Comparison of ENCODE assay signal across 30 cellular contexts in genomic region chr2:1440581-1440980, GRCh38. TPM values are rescaled to one million over a fixed set of nuclear protein-coding genes. Genes with fewer than 3 reads are reported as not detected.
"Had no signal": no experiment of that assay in that cellular context is flagged by ENCODE, and none has a peak within 500 bp of the region (broad histone marks: within the 10 kb centered on the region; RNA-seq: fewer than 3 reads in every experiment).

No MANE protein-coding gene starts in this region.

- H3K27ac Mint-ChIP-seq: activated CD4-positive, alpha-beta T cell treated with anti-CD3 and anti-CD28 coated beads, Interleukin-2, amount 10 ng/mL, durations not matched to agents 7 days and 5 days; activated CD8-positive, alpha-beta T cell treated with anti-CD3 and anti-CD28 coated beads, Interleukin-2, amount 10 ng/mL, durations not matched to agents 7 days and 5 days; activated naive CD4-positive, alpha-beta T cell treated with anti-CD3 and anti-CD28 coated beads, Interleukin-2, amount 50 U/mL, for 24 hours; activated naive CD8-positive, alpha-beta T cell treated with anti-CD3 and anti-CD28 coated beads, Interleukin-2, amount 10 ng/mL, durations not matched to agents 7 days and 5 days; activated T-cell treated with anti-CD3 and anti-CD28 coated beads, Interleukin-2, amount 50 U/mL, for 24 hours; activated T-helper 2 cell treated with anti-CD3 and anti-CD28 coated beads, Interferon-gamma antibody, Interleukin-2, Interleukin-4, amounts not matched to agents 10 μg/mL and 5 μg/mL and 100 μg/mL, durations not matched to agents 14 hours and 24 hours and 36 hours had no signal

- H3K9me3 ChIP-seq: ascending aorta, Peyer's patch had no signal

- DNase-seq: activated CD4-positive, alpha-beta T cell treated with anti-CD3 and anti-CD28 coated beads, Interleukin-2, amount 10 ng/mL, durations not matched to agents 7 days and 5 days; activated CD4-positive, alpha-beta T cell treated with anti-CD3 and anti-CD28 coated beads, Interleukin-2, amount 50 U/mL, for 48 hours; activated CD8-positive, alpha-beta T cell treated with anti-CD3 and anti-CD28 coated beads, Interleukin-2, amount 10 ng/mL, durations not matched to agents 7 days and 5 days; activated gamma-delta T cell; activated naive CD4-positive, alpha-beta T cell treated with Interleukin-2 at 50 U/mL for 16 hours; activated naive CD8-positive, alpha-beta T cell treated with anti-CD3 and anti-CD28 coated beads, Interleukin-2, amount 10 ng/mL, durations not matched to agents 7 days and 5 days; activated T-cell treated with anti-CD3 and anti-CD28 coated beads, Interleukin-2, amount 50 U/mL, for 24 hours; amygdala; NCI-H1105; NCI-H1417 treated with DMSO at 0.1 percent for 48 hours; NCI-H187 treated with DMSO at 0.1 percent for 48 hours; NCI-H2081; NCI-H226; NCI-H446 treated with DMSO at 0.1 percent for 48 hours; NCI-H524; NCI-H69; NK-92 treated with Interleukin-12 subunit alpha and Interleukin-12 subunit beta, amount 100 ng/mL, for 24 hours; PC-3; Peyer's patch; Right ventricle myocardium superior; RPMI8226; SW 1271; T-helper 1 cell; T-helper 2 cell; T-helper 9 cell; WERI-Rb-1 had no signal

- H3K27ac ChIP-seq: ascending aorta, Peyer's patch, WERI-Rb-1 had no signal

- H3K27me3 Mint-ChIP-seq: activated CD4-positive, alpha-beta T cell treated with anti-CD3 and anti-CD28 coated beads, Interleukin-2, amount 10 ng/mL, durations not matched to agents 7 days and 5 days; activated naive CD4-positive, alpha-beta T cell treated with anti-CD3 and anti-CD28 coated beads, Interleukin-2, amount 50 U/mL, for 24 hours; activated naive CD8-positive, alpha-beta T cell treated with anti-CD3 and anti-CD28 coated beads, Interleukin-2, amount 10 ng/mL, durations not matched to agents 7 days and 5 days; activated T-cell treated with anti-CD3 and anti-CD28 coated beads, Interleukin-2, amount 50 U/mL, for 24 hours had no signal

- ATAC-seq: activated CD8-positive, alpha-beta T cell treated with anti-CD3 and anti-CD28 coated beads, Interleukin-2, amount 10 ng/mL, durations not matched to agents 7 days and 5 days; PC-3 had no signal

- H3K4me3 Mint-ChIP-seq: activated CD4-positive, alpha-beta T cell treated with anti-CD3 and anti-CD28 coated beads, Interleukin-2, amount 10 ng/mL, durations not matched to agents 7 days and 5 days; activated CD8-positive, alpha-beta T cell treated with anti-CD3 and anti-CD28 coated beads, Interleukin-2, amount 10 ng/mL, durations not matched to agents 7 days and 5 days; activated naive CD4-positive, alpha-beta T cell treated with anti-CD3 and anti-CD28 coated beads, Interleukin-2, amount 50 U/mL, for 24 hours; activated naive CD8-positive, alpha-beta T cell treated with anti-CD3 and anti-CD28 coated beads, Interleukin-2, amount 10 ng/mL, durations not matched to agents 7 days and 5 days; activated T-cell treated with anti-CD3 and anti-CD28 coated beads, Interleukin-2, amount 50 U/mL, for 24 hours had no signal

- H3K4me1 ChIP-seq: ascending aorta, Peyer's patch had no signal

- H3K9me3 Mint-ChIP-seq: activated CD4-positive, alpha-beta T cell treated with anti-CD3 and anti-CD28 coated beads, Interleukin-2, amount 10 ng/mL, durations not matched to agents 7 days and 5 days; activated naive CD4-positive, alpha-beta T cell treated with anti-CD3 and anti-CD28 coated beads, Interleukin-2, amount 50 U/mL, for 24 hours; activated naive CD8-positive, alpha-beta T cell treated with anti-CD3 and anti-CD28 coated beads, Interleukin-2, amount 10 ng/mL, durations not matched to agents 7 days and 5 days; activated T-helper 2 cell treated with anti-CD3 and anti-CD28 coated beads, Interferon-gamma antibody, Interleukin-2, Interleukin-4, amounts not matched to agents 10 μg/mL and 5 μg/mL and 100 μg/mL, durations not matched to agents 14 hours and 24 hours and 36 hours had no signal

- H3K4me3 ChIP-seq: ascending aorta, Peyer's patch had no signal

- H3K36me3 ChIP-seq: ascending aorta, Peyer's patch, WERI-Rb-1 had no signal

- H3K4me1 Mint-ChIP-seq: activated CD4-positive, alpha-beta T cell treated with anti-CD3 and anti-CD28 coated beads, Interleukin-2, amount 10 ng/mL, durations not matched to agents 7 days and 5 days; activated naive CD4-positive, alpha-beta T cell treated with anti-CD3 and anti-CD28 coated beads, Interleukin-2, amount 50 U/mL, for 24 hours; activated naive CD8-positive, alpha-beta T cell treated with anti-CD3 and anti-CD28 coated beads, Interleukin-2, amount 10 ng/mL, durations not matched to agents 7 days and 5 days had no signal

- H3K27me3 ChIP-seq: ascending aorta, Peyer's patch had no signal

- H3K36me3 Mint-ChIP-seq: activated naive CD4-positive, alpha-beta T cell treated with anti-CD3 and anti-CD28 coated beads, Interleukin-2, amount 50 U/mL, for 24 hours; activated naive CD8-positive, alpha-beta T cell treated with anti-CD3 and anti-CD28 coated beads, Interleukin-2, amount 10 ng/mL, durations not matched to agents 7 days and 5 days had no signal

RNA-seq across cellular contexts. Expression of gene TPO, which starts 27.3 kb away (rescaled TPM):
- total RNA-seq: activated CD8-positive, alpha-beta T cell treated with anti-CD3 and anti-CD28 coated beads, Interleukin-2, amount 10 ng/mL, durations not matched to agents 7 days and 5 days; activated naive CD8-positive, alpha-beta T cell treated with anti-CD3 and anti-CD28 coated beads, Interleukin-2, amount 10 ng/mL, durations not matched to agents 7 days and 5 days; activated T-helper 2 cell treated with anti-CD3 and anti-CD28 coated beads, Interferon-gamma antibody, Interleukin-2, Interleukin-4, amounts not matched to agents 10 μg/mL and 5 μg/mL and 100 μg/mL, durations not matched to agents 14 hours and 24 hours and 36 hours; M059J; PC-3 had no signal
